ENCODE assay signal across 21 cellular contexts in genomic region chr7:106327538-106328481, GRCh38.
"Had no signal": no experiment of that assay in that cellular context is flagged by ENCODE, and none has a peak within 500 bp of the region (broad histone marks: within the 10 kb centered on the region; RNA-seq: fewer than 3 reads in every experiment).

No MANE protein-coding gene starts in this region.

- H3K27ac Mint-ChIP-seq: activated naive CD4-positive, alpha-beta T cell treated with anti-CD3 and anti-CD28 coated beads for 36 hours; activated naive CD8-positive, alpha-beta T cell treated with anti-CD3 and anti-CD28 coated beads, Interleukin-2, amount 10 ng/mL, durations not matched to agents 7 days and 5 days; stimulated activated naive B cell treated with anti-CD40 and anti-IgM and Interleukin-4, amounts not matched to agents 10 μg/mL and 1 μg/mL and 100 μg/mL, for 72 hours; T-helper 17 cell had no signal

- H3K4me1 ChIP-seq: gastrocnemius medialis, upper lobe of right lung had no signal

- H3K36me3 Mint-ChIP-seq: activated naive CD8-positive, alpha-beta T cell treated with anti-CD3 and anti-CD28 coated beads, Interleukin-2, amount 10 ng/mL, durations not matched to agents 7 days and 5 days; natural killer cell treated with Interleukin-12 subunit alpha and Interleukin-12 subunit beta and Interleukin-15 and Interleukin-18, amount 100 ng/mL, for 72 hours; stimulated activated naive B cell treated with anti-CD40 and anti-IgM and Interleukin-4, amounts not matched to agents 10 μg/mL and 1 μg/mL and 100 μg/mL, for 72 hours had no signal

- H3K4me3 ChIP-seq: body of pancreas, cardiac muscle cell, gastrocnemius medialis, upper lobe of right lung had no signal

- H3K36me3 ChIP-seq: cardiac muscle cell, gastrocnemius medialis, upper lobe of right lung had no signal

- H3K9me3 Mint-ChIP-seq: activated T-cell treated with anti-CD3 and anti-CD28 coated beads, Interleukin-2, amount 50 U/mL, for 4 hours; natural killer cell treated with Interleukin-12 subunit alpha and Interleukin-12 subunit beta and Interleukin-15 and Interleukin-18, amount 100 ng/mL, for 72 hours had no signal

- H3K27me3 ChIP-seq: body of pancreas, cardiac muscle cell, gastrocnemius medialis, upper lobe of right lung had no signal

- H3K4me1 Mint-ChIP-seq: activated naive CD8-positive, alpha-beta T cell treated with anti-CD3 and anti-CD28 coated beads, Interleukin-2, amount 10 ng/mL, durations not matched to agents 7 days and 5 days; T-helper 17 cell had no signal

- H3K9me3 ChIP-seq: body of pancreas, gastrocnemius medialis, upper lobe of right lung had no signal

- DNase-seq: activated CD4-positive, alpha-beta T cell treated with anti-CD3 and anti-CD28 coated beads for 4 hours; activated CD4-positive, alpha-beta T cell treated with anti-CD3 and anti-CD28 coated beads, Interleukin-2, amount 50 U/mL, for 48 hours; activated CD4-positive, CD25-positive, alpha-beta regulatory T cell; activated CD8-positive, alpha-beta memory T cell treated with anti-CD3 and anti-CD28 coated beads, Interleukin-2, amount 50 U/mL, for 48 hours; activated naive CD4-positive, alpha-beta T cell treated with anti-CD3 and anti-CD28 coated beads for 36 hours; activated naive CD8-positive, alpha-beta T cell treated with anti-CD3 and anti-CD28 coated beads, Interleukin-2, amount 10 ng/mL, durations not matched to agents 7 days and 5 days; activated T-cell treated with anti-CD3 and anti-CD28 coated beads, Interleukin-2, amount 50 U/mL, for 4 hours; amygdala; body of pancreas; effector memory CD4-positive, alpha-beta T cell; gastrocnemius medialis; hippocampal formation; left ventricle myocardium superior; small intestine; stimulated activated CD4-positive, alpha-beta T cell treated with anti-CD3 and anti-CD28 coated beads, Interleukin-15, amount 100 ng/mL, for 24 hours; stimulated activated naive B cell treated with anti-CD40 and anti-IgM and Interleukin-4, amounts not matched to agents 10 μg/mL and 1 μg/mL and 100 μg/mL, for 72 hours; T-helper 17 cell; upper lobe of right lung had no signal

- ATAC-seq: activated T-cell treated with anti-CD3 and anti-CD28 coated beads, Interleukin-2, amount 50 U/mL, for 4 hours; body of pancreas; gastrocnemius medialis; left ventricle myocardium superior; natural killer cell treated with Interleukin-12 subunit alpha and Interleukin-12 subunit beta and Interleukin-15 and Interleukin-18, amount 100 ng/mL, for 72 hours; sciatic nerve; stimulated activated naive B cell treated with anti-CD40 and anti-IgM and Interleukin-4, amounts not matched to agents 10 μg/mL and 1 μg/mL and 100 μg/mL, for 72 hours; T-helper 17 cell; upper lobe of right lung had no signal

- H3K4me3 Mint-ChIP-seq: activated naive CD4-positive, alpha-beta T cell treated with anti-CD3 and anti-CD28 coated beads for 36 hours; activated naive CD8-positive, alpha-beta T cell treated with anti-CD3 and anti-CD28 coated beads, Interleukin-2, amount 10 ng/mL, durations not matched to agents 7 days and 5 days; activated T-cell treated with anti-CD3 and anti-CD28 coated beads, Interleukin-2, amount 50 U/mL, for 4 hours; natural killer cell treated with Interleukin-12 subunit alpha and Interleukin-12 subunit beta and Interleukin-15 and Interleukin-18, amount 100 ng/mL, for 72 hours; stimulated activated naive B cell treated with anti-CD40 and anti-IgM and Interleukin-4, amounts not matched to agents 10 μg/mL and 1 μg/mL and 100 μg/mL, for 72 hours; T-helper 17 cell had no signal

- H3K27ac ChIP-seq: cardiac muscle cell, gastrocnemius medialis, upper lobe of right lung had no signal

- FAIRE-seq: small intestine had no signal
